ENCODE assay signal across 26 cellular contexts in genomic region chr16:26648851-26649250, GRCh38.
"Had no signal": no experiment of that assay in that cellular context is flagged by ENCODE, and none has a peak within 500 bp of the region (broad histone marks: within the 10 kb centered on the region; RNA-seq: fewer than 3 reads in every experiment).

No MANE protein-coding gene starts in this region.

- DNase-seq: activated CD4-positive, alpha-beta T cell treated with anti-CD3 and anti-CD28 coated beads for 4 hours; activated CD4-positive, alpha-beta T cell treated with anti-CD3 and anti-CD28 coated beads, Interleukin-2, amount 50 U/mL, for 1 hour; activated CD4-positive, alpha-beta T cell treated with anti-CD3 and anti-CD28 coated beads, Interleukin-2, amount 50 U/mL, for 48 hours; activated CD4-positive, CD25-positive, alpha-beta regulatory T cell; activated CD4-positive, CD25-positive, alpha-beta regulatory T cell treated with anti-CD3 and anti-CD28 coated beads, Interleukin-2, amount 50 U/mL, for 72 hours; activated CD8-positive, alpha-beta memory T cell treated with anti-CD3 and anti-CD28 coated beads for 24 hours; activated CD8-positive, alpha-beta T cell treated with anti-CD3 and anti-CD28 coated beads for 36 hours; activated effector memory CD4-positive, alpha-beta T cell treated with Interleukin-2 at 50 U/mL for 16 hours; activated gamma-delta T cell treated with Interleukin-2 at 50 U/mL for 16 hours; activated naive CD4-positive, alpha-beta T cell treated with anti-CD3 and anti-CD28 coated beads, Interleukin-2, amount 50 U/mL, for 16 hours; activated naive CD4-positive, alpha-beta T cell treated with Interleukin-2 at 50 U/mL for 16 hours; activated T-cell treated with anti-CD3 and anti-CD28 coated beads, Interleukin-2, amount 50 U/mL, for 4 hours; amniotic stem cell; anterior cingulate cortex; brain microvascular endothelial cell; dorsolateral prefrontal cortex; effector CD4-positive, alpha-beta T cell; foreskin fibroblast; head of caudate nucleus; T-helper 2 cell had no signal

- H3K4me3 ChIP-seq: coronary artery, dorsolateral prefrontal cortex had no signal

- H3K27ac ChIP-seq: brain microvascular endothelial cell, coronary artery, dorsolateral prefrontal cortex, epithelial cell of prostate had no signal

- H3K9me3 Mint-ChIP-seq: activated CD8-positive, alpha-beta T cell treated with anti-CD3 and anti-CD28 coated beads for 36 hours; activated T-cell treated with anti-CD3 and anti-CD28 coated beads, Interleukin-2, amount 50 U/mL, for 4 hours; central memory CD8-positive, alpha-beta T cell; dendritic cell treated with granulocyte-macrophage colony-stimulating factor and Interleukin-4, amounts not matched to agents 40 ng/mL and 50 ng/mL, for 4 days had no signal

- H3K27me3 ChIP-seq: brain microvascular endothelial cell had no signal

- H3K36me3 ChIP-seq: brain microvascular endothelial cell had no signal

- H3K4me1 Mint-ChIP-seq: activated T-helper 17 cell treated with anti-CD3 and anti-CD28 coated beads, Interleukin-2, amount 50 U/mL, for 72 hours had no signal

- ATAC-seq: activated CD8-positive, alpha-beta T cell treated with anti-CD3 and anti-CD28 coated beads for 36 hours; activated T-cell treated with anti-CD3 and anti-CD28 coated beads, Interleukin-2, amount 50 U/mL, for 4 hours; activated T-helper 17 cell treated with anti-CD3 and anti-CD28 coated beads, Interleukin-2, amount 50 U/mL, for 72 hours had no signal

- H3K36me3 Mint-ChIP-seq: activated naive CD8-positive, alpha-beta T cell had no signal

- H3K27ac Mint-ChIP-seq: activated CD8-positive, alpha-beta T cell treated with anti-CD3 and anti-CD28 coated beads for 36 hours; activated naive CD8-positive, alpha-beta T cell; activated T-helper 17 cell treated with anti-CD3 and anti-CD28 coated beads, Interleukin-2, amount 50 U/mL, for 72 hours; dendritic cell treated with granulocyte-macrophage colony-stimulating factor and Interleukin-4, amounts not matched to agents 40 ng/mL and 50 ng/mL, for 4 days had no signal

- H3K4me3 Mint-ChIP-seq: activated CD8-positive, alpha-beta T cell treated with anti-CD3 and anti-CD28 coated beads for 36 hours; activated naive CD8-positive, alpha-beta T cell; activated T-cell treated with anti-CD3 and anti-CD28 coated beads, Interleukin-2, amount 50 U/mL, for 4 hours; activated T-helper 17 cell treated with anti-CD3 and anti-CD28 coated beads, Interleukin-2, amount 50 U/mL, for 72 hours; central memory CD8-positive, alpha-beta T cell; dendritic cell treated with granulocyte-macrophage colony-stimulating factor and Interleukin-4, amounts not matched to agents 40 ng/mL and 50 ng/mL, for 4 days had no signal

- H3K27me3 Mint-ChIP-seq: activated T-helper 17 cell treated with anti-CD3 and anti-CD28 coated beads, Interleukin-2, amount 50 U/mL, for 72 hours had no signal
